In the genomic region with DNA sequence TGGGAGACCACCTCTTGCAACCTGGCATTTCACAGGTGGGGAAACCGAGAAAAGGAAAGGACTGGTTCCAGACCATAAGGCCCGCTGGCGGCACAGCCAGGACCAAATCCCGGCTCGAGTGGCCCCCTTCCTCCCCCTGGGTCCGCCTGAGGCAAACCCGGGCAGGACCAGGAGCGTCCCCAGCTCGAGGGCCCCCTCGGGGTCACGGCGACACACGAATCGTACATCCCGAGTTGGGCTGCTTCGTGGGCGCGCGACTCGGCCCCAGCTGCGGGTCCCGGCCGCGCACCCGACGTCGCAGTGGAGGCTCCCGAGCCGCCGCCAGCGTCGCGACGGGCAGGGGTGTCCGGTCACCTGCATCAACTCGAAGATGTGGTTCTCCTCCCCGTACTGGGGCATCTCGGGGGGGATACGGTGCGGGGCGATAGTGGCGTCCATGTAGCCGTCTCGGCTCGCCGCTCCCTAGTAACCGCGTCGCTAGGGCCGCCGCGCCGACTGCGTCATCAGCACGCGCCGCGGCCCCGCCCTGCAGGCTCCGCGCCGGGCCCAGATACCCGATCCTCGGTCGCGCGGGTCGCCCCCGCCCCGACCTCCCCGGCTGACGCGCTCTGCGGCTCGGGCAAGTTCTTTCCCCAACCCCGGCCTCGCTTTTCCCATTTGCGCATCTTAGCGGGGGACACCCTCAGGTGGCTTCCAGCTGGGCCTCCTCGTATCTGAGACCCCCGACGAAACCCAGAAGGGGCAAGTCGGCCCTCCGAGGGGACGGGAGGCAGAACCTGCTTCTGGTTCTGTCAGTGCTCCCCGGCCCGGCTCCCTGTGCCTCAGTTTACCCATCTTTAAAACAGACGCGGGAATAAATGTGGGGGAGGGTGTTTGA, we compare ENCODE assay signal across 8 cellular contexts. TPM values are rescaled to one million over a fixed set of nuclear protein-coding genes. Genes with fewer than 3 reads are reported as not detected.
DNase-seq lines count a peak whose midpoint lies in the region; ATAC-seq, FAIRE-seq and TF ChIP-seq lines count a peak whose summit lies in the region.

A gene with protein sequence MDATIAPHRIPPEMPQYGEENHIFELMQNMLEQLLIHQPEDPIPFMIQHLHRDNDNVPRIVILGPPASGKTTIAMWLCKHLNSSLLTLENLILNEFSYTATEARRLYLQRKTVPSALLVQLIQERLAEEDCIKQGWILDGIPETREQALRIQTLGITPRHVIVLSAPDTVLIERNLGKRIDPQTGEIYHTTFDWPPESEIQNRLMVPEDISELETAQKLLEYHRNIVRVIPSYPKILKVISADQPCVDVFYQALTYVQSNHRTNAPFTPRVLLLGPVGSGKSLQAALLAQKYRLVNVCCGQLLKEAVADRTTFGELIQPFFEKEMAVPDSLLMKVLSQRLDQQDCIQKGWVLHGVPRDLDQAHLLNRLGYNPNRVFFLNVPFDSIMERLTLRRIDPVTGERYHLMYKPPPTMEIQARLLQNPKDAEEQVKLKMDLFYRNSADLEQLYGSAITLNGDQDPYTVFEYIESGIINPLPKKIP (minus strand): TSS at position 467 of the 877 bp plus-strand sequence. CDS start 29 bp downstream, at position 438.

- DNase-seq in AG09309 (ENCODE audit: low read depth) = no peak
- DNase-seq in HPDE6-E6E7 (ENCODE audit: extremely low spot score) = peak; percentile 79
- peak; percentile 45 for DNase-seq in RCC 7860 (ENCODE audit: low spot score)
- peak; percentile 64 for DNase-seq in activated gamma-delta T cell (lab: John Stamatoyannopoulos, UW)
- peak; percentile 71 for DNase-seq in fibroblast of villous mesenchyme (ENCODE audit: low read depth)
- peak; percentile 65 for DNase-seq in stimulated activated naive CD4-positive, alpha-beta T cell treated with Interleukin-2 at 50 U/mL for 16 hours (lab: John Stamatoyannopoulos, UW)

- no peaks in the 10 kb centered on the region for H3K9me3 Mint-ChIP-seq in nephron

- FAIRE-seq in RCC 7860 (lab: Jason Lieb, UNC) = no peak

- peak; percentile 73 for ATAC-seq in GM18907 (IDR thresholded peaks at IDR 0.05; ENCODE audit: unreplicated experiment)

- peak within 1 kb of the TSS; percentile 83 to 94 (median 88) for H3K4me3 Mint-ChIP-seq in nephron

- H3K4me3 ChIP-seq in AG09309 (ENCODE audit: control insufficient read depth, low read depth, low read length) (peak within 1 kb of the TSS; percentile 73), fibroblast of villous mesenchyme (ENCODE audit: low read depth, low read length) (peak within 1 kb of the TSS; percentile 99)

- H3K27me3 Mint-ChIP-seq in nephron (ENCODE audit: low read depth) = no peaks in the 10 kb centered on the region

- no peaks in the 10 kb centered on the region for H3K4me1 Mint-ChIP-seq in nephron

- TF ChIP-seq CTCF in AG09309 (IDR thresholded peaks at IDR 0.05; ENCODE audit: control insufficient read depth, insufficient read depth, low read depth, low read length, missing control alignments) = no peak
- TF ChIP-seq CTCF in fibroblast of villous mesenchyme (IDR thresholded peaks at IDR 0.05; ENCODE audit: insufficient read depth, low read depth, low read length) = no peak
- TF ChIP-seq CTCF in nephron (IDR thresholded peaks at IDR 0.05; ENCODE audit: unreplicated experiment in 3 of 3) = no peak

- H3K27ac Mint-ChIP-seq in nephron = peak within 1 kb of the TSS; percentile 59 to 94 (median 86)

- H3K36me3 Mint-ChIP-seq in nephron (ENCODE audit: low read depth) = no peaks in the 10 kb centered on the region

RNA-seq across cellular contexts. Expression of the gene that starts here (rescaled TPM):
- 0.32 TPM in 1 of 2 replicates, not detected in the other for total RNA-seq in fibroblast of villous mesenchyme

Comparison
In these comparisons a context has a peak if more than half of its experiments do, and no peak if none do; other contexts are left out.
1. Peak in DNase-seq and H3K4me3 ChIP-seq in fibroblast of villous mesenchyme; RNA of the gene not detected or under 1 TPM.